18 cellular contexts compared by ENCODE assay signal in the genomic region with DNA sequence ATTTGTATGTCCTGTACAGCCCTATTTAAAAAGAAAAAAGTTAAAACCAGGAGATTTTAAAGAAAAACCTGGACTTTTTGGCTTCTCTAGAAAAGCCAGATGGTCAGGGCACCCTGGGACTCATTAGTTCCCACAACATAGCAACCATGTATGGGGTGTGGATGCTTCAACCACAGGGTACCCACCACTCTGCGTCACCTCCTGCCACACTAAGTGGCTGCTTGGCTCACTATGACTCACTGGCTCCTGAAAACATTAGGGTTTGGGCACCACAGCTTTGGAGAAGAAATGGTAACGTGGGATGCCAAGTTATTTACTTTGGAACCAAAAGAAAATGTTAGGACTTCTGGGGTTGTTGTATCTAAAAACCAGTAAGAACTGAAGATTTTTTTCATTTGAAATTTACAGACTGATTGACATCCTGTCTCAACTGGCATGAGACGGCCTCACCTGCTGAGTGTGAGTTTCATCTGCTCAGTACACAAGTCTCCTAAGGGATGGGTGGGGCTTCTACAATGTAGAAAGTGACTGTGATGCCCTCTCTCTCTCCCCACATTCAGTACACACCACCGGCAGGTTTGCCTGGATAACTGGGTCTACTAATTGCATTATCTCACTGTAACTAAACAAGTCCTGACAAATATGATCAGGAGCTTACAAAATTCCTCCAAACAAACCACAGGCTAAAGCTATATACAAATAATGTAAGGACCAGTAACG.
DNase-seq lines count a peak whose midpoint lies in the region; TF ChIP-seq lines count a peak whose summit lies in the region.
"Had no signal": no experiment of that assay in that cellular context is flagged by ENCODE, and none has a peak within 500 bp of the region (broad histone marks: within the 10 kb centered on the region; RNA-seq: fewer than 3 reads in every experiment).

No MANE protein-coding gene starts in this region.

- no peak overlapping the region for H3K9ac ChIP-seq in MM.1S (ENCODE audit: low read length)

- no peaks in the 10 kb centered on the region for H3K9me3 ChIP-seq in MM.1S (replicated peaks; ENCODE audit: insufficient read depth, low read length)
- H3K9me3 ChIP-seq: gastroesophageal sphincter, MG63, sigmoid colon had no signal

- no peaks in the 10 kb centered on the region for H3K9me2 ChIP-seq in MM.1S (replicated peaks; ENCODE audit: insufficient read depth, low read length)

- no peak overlapping the region for H2AFZ ChIP-seq in MM.1S (ENCODE audit: low read length)

- peaks cover 20% of the 10 kb centered on the region for H3K4me1 Mint-ChIP-seq in Calu3 (ENCODE audit: low read depth, unreplicated experiment)

- TF ChIP-seq CTCF in MM.1S (IDR thresholded peaks at IDR 0.05; ENCODE audit: low read length) (no peak), astrocyte of the spinal cord (IDR thresholded peaks at IDR 0.05; ENCODE audit: low read depth, low read length) (no peak), Calu3 (IDR thresholded peaks at IDR 0.05; ENCODE audit: unreplicated experiment) (no peak)

- 0 out of 2 replicates have a peak, but pooled peaks cover 9% of the 10 kb centered on the region for H3K27me3 ChIP-seq in MM.1S (replicated peaks; ENCODE audit: insufficient read depth, low read length)
- H3K27me3 ChIP-seq: MG63, sigmoid colon had no signal

- no peaks in the 10 kb centered on the region for H3F3A ChIP-seq in MM.1S (ENCODE audit: insufficient read depth, low read length)

- no peaks in the 10 kb centered on the region for H3K36me3 ChIP-seq in MM.1S (replicated peaks; ENCODE audit: insufficient read depth, low read length)
- H3K36me3 ChIP-seq: gastroesophageal sphincter, MG63, sigmoid colon had no signal

- H4K20me1 ChIP-seq in MM.1S (ENCODE audit: insufficient read depth, low read length), result no peaks in the 10 kb centered on the region

- H3K27ac Mint-ChIP-seq in Calu3 (ENCODE audit: unreplicated experiment), result no peak overlapping the region
- H3K27ac Mint-ChIP-seq: CD14-positive monocyte; stimulated activated naive CD8-positive, alpha-beta T cell treated with anti-CD3 and anti-CD28 coated beads, Interleukin-15, Interleukin-2, amounts not matched to agents 100 ng/mL and 50 ng/mL, for 24 hours had no signal

- BruUV-seq in Calu3 (replicated peaks; lab: Mats Ljungman, UMichigan), result no TSS peak

- H3K79me2 ChIP-seq in MM.1S (ENCODE audit: low read length), result no peaks in the 10 kb centered on the region

- H3K36me3 Mint-ChIP-seq in Calu3 (ENCODE audit: insufficient read depth, unreplicated experiment), result peaks cover 10% of the 10 kb centered on the region

- H3K27me3 Mint-ChIP-seq in Calu3 (ENCODE audit: unreplicated experiment), result peaks cover 50% of the 10 kb centered on the region

- CTCF ChIA-PET in Calu3 (lab: Charles Lee), result interaction anchor here (0.6 kb wide), 1 partner anchor 193 kb away, joined by 7 read pairs; no protein-coding TSS in a partner anchor

- no peak overlapping the region for H3K4me3 Mint-ChIP-seq in Calu3 (ENCODE audit: low read depth, unreplicated experiment)
- H3K4me3 Mint-ChIP-seq: stimulated activated naive CD8-positive, alpha-beta T cell treated with anti-CD3 and anti-CD28 coated beads, Interleukin-15, Interleukin-2, amounts not matched to agents 100 ng/mL and 50 ng/mL, for 24 hours had no signal

- H3K9me3 Mint-ChIP-seq in Calu3 (ENCODE audit: low read depth, unreplicated experiment), result peaks cover 2% of the 10 kb centered on the region
- H3K9me3 Mint-ChIP-seq: stimulated activated naive CD8-positive, alpha-beta T cell treated with anti-CD3 and anti-CD28 coated beads, Interleukin-15, Interleukin-2, amounts not matched to agents 100 ng/mL and 50 ng/mL, for 24 hours had no signal

- DNase-seq in NCI-H82 (lab: John Stamatoyannopoulos, UW) (peak; percentile 8), NCI-H82 treated with DMSO at 0.1 percent for 48 hours (lab: John Stamatoyannopoulos, UW; ENCODE audit: unreplicated experiment) (no peak), MM.1S (peak; percentile 37), astrocyte of the spinal cord (ENCODE audit: low read depth, low spot score) (peak; percentile 63), renal cortical epithelial cell (ENCODE audit: low read depth) (peak; percentile 72), RPMI8226 (no peak), Calu3 (no peak), superior temporal gyrus (ENCODE audit: extremely low spot score) (no peak)
- DNase-seq: central memory CD4-positive, alpha-beta T cell; GOT3; MG63; NCI-H2081; NCI-H69; nucleus accumbens; sigmoid colon had no signal

- no peak overlapping the region for H3K27ac ChIP-seq in MM.1S (ENCODE audit: low read length)
- H3K27ac ChIP-seq: gastroesophageal sphincter, sigmoid colon had no signal

- H3K4me3 ChIP-seq in MM.1S (ENCODE audit: low read length) (no peak overlapping the region), astrocyte of the spinal cord (ENCODE audit: low read depth, low read length) (no peak overlapping the region)
- H3K4me3 ChIP-seq: gastroesophageal sphincter, MG63, sigmoid colon had no signal

- in situ Hi-C loops in astrocyte of the spinal cord (cut with HindIII; ENCODE audit: low sequenced_read_pairs), result no loop called here

- H3K4me2 ChIP-seq in MM.1S (ENCODE audit: low read depth, low read length), result no peak overlapping the region

- intact Hi-C loops in Calu3 (cut with micrococcal nuclease; ENCODE audit: unreplicated experiment), result no loop called here

- no peaks in the 10 kb centered on the region for H3K4me1 ChIP-seq in MM.1S (ENCODE audit: low read length)

Comparison
In these comparisons a context has a peak if more than half of its experiments do, and no peak if none do; other contexts are left out.
1. DNase-seq: peak in NCI-H82 (single experiment), MM.1S (single experiment), astrocyte of the spinal cord (single experiment) and renal cortical epithelial cell (single experiment); none in NCI-H82 treated with DMSO at 0.1 percent for 48 hours (single experiment), RPMI8226 (single experiment), Calu3 (single experiment) and superior temporal gyrus (single experiment).